8 cellular contexts compared by ENCODE assay signal in the genomic region with DNA sequence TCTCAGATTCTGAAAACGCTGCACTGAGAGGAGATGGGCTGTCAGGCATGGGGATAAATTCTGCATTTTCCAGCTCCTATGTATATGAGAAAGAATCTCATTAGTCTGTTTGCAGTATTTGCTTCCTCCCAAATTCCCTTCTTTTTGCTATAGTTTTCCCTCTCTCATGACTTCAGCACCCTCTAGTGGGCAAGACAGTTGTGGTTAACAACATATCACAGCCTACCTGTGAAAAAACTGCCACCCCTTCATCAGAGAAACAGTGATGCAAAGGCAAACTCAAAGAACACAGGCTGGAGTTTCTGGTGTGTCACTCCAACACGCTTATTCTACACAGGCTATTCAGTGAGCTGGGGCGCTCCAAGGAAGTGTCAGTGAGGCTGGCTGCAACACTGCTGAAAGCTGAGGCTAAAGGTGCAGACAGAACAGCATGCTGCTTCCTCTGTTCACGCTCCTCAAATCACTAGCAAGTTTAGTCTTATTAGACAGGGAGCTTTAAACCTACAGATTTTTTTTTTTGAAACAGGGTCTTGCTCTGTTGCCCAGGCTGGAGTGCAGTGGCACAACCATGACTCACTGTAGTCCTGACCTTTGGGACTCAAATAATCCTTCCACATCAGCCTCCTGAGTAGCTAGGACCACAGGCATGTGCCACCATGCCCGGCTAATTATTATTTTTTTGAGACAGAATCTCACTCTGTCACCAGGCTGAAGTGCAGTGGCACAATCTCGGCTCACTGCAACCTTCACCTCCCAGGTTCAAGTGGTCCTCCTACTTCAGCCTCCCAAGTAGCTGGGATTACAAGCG. TPM values are rescaled to one million over a fixed set of nuclear protein-coding genes. Genes with fewer than 3 reads are reported as not detected.
A peak's percentile ranks its signal among the peaks of the same experiment; 100 is the strongest.
DNase-seq lines count a peak whose midpoint lies in the region; ATAC-seq and TF ChIP-seq lines count a peak whose summit lies in the region.

No MANE protein-coding gene starts in this region.

- no peak overlapping the region for H3K4me3 ChIP-seq in NB4 (ENCODE audit: low read depth, low read length)

- no peak overlapping the region for H3K4me3 Mint-ChIP-seq in activated CD4-positive, alpha-beta T cell treated with anti-CD3 and anti-CD28 coated beads for 36 hours
- H3K4me3 Mint-ChIP-seq in chondrocyte (ENCODE audit: unreplicated experiment): no peak overlapping the region
- no peak overlapping the region for H3K4me3 Mint-ChIP-seq in activated T-helper 2 cell treated with anti-CD3 and anti-CD28 coated beads, Interferon-gamma antibody, Interleukin-2, Interleukin-4, amounts not matched to agents 10 μg/mL and 5 μg/mL and 100 μg/mL, durations not matched to agents 14 hours and 24 hours and 36 hours (ENCODE audit: low read depth)

- POLR2A ChIA-PET in activated CD4-positive, alpha-beta T cell treated with anti-CD3 and anti-CD28 coated beads for 36 hours (lab: Charles Lee): no interaction called here

- H3K36me3 Mint-ChIP-seq in activated CD4-positive, alpha-beta T cell treated with anti-CD3 and anti-CD28 coated beads for 36 hours (ENCODE audit: low read depth): peaks cover 31% of the 10 kb centered on the region
- peaks cover 21% of the 10 kb centered on the region for H3K36me3 Mint-ChIP-seq in chondrocyte (ENCODE audit: low read depth)
- H3K36me3 Mint-ChIP-seq in activated T-helper 2 cell treated with anti-CD3 and anti-CD28 coated beads, Interferon-gamma antibody, Interleukin-2, Interleukin-4, amounts not matched to agents 10 μg/mL and 5 μg/mL and 100 μg/mL, durations not matched to agents 14 hours and 24 hours and 36 hours (ENCODE audit: low read depth): peaks cover 61% of the 10 kb centered on the region

- H3K4me1 Mint-ChIP-seq in activated CD4-positive, alpha-beta T cell treated with anti-CD3 and anti-CD28 coated beads for 36 hours: no peaks in the 10 kb centered on the region
- H3K4me1 Mint-ChIP-seq in chondrocyte (ENCODE audit: low read depth): peaks cover 2% of the 10 kb centered on the region
- H3K4me1 Mint-ChIP-seq in activated T-helper 2 cell treated with anti-CD3 and anti-CD28 coated beads, Interferon-gamma antibody, Interleukin-2, Interleukin-4, amounts not matched to agents 10 μg/mL and 5 μg/mL and 100 μg/mL, durations not matched to agents 14 hours and 24 hours and 36 hours (ENCODE audit: low read depth): no peaks in the 10 kb centered on the region

- no peak overlapping the region for H3K27ac Mint-ChIP-seq in activated CD4-positive, alpha-beta T cell treated with anti-CD3 and anti-CD28 coated beads for 36 hours
- H3K27ac Mint-ChIP-seq in chondrocyte (ENCODE audit: unreplicated experiment): no peak overlapping the region
- H3K27ac Mint-ChIP-seq in activated T-helper 2 cell treated with anti-CD3 and anti-CD28 coated beads, Interferon-gamma antibody, Interleukin-2, Interleukin-4, amounts not matched to agents 10 μg/mL and 5 μg/mL and 100 μg/mL, durations not matched to agents 14 hours and 24 hours and 36 hours: no peak overlapping the region

- peak; percentile 54 for DNase-seq in activated CD4-positive, alpha-beta T cell treated with anti-CD3 and anti-CD28 coated beads for 36 hours
- no peak for DNase-seq in activated CD4-positive, alpha-beta T cell treated with anti-CD3 and anti-CD28 coated beads for 1 hour
- peak; percentile 62 for DNase-seq in NB4 (ENCODE audit: low read depth)
- peak; percentile 11 to 57 for DNase-seq in SW 1271 (lab: John Stamatoyannopoulos, UW)
- no peak for DNase-seq in chondrocyte (ENCODE audit: low spot score)
- DNase-seq in left lobe of liver (ENCODE audit: low spot score): no peak
- DNase-seq in stromal cell of bone marrow (ENCODE audit: low read depth): peak; percentile 44
- DNase-seq in activated T-helper 2 cell treated with anti-CD3 and anti-CD28 coated beads, Interferon-gamma antibody, Interleukin-2, Interleukin-4, amounts not matched to agents 10 μg/mL and 5 μg/mL and 100 μg/mL, durations not matched to agents 14 hours and 24 hours and 36 hours (ENCODE audit: low spot score): no peak

- no peaks in the 10 kb centered on the region for H3K9me3 Mint-ChIP-seq in activated CD4-positive, alpha-beta T cell treated with anti-CD3 and anti-CD28 coated beads for 36 hours (ENCODE audit: low read depth)
- no peaks in the 10 kb centered on the region for H3K9me3 Mint-ChIP-seq in chondrocyte (ENCODE audit: low read depth)
- H3K9me3 Mint-ChIP-seq in activated T-helper 2 cell treated with anti-CD3 and anti-CD28 coated beads, Interferon-gamma antibody, Interleukin-2, Interleukin-4, amounts not matched to agents 10 μg/mL and 5 μg/mL and 100 μg/mL, durations not matched to agents 14 hours and 24 hours and 36 hours: no peaks in the 10 kb centered on the region

- CTCF ChIA-PET in activated CD4-positive, alpha-beta T cell treated with anti-CD3 and anti-CD28 coated beads for 36 hours (lab: Charles Lee): interaction anchor here (0.7 to 5.6 kb wide), 42 partner anchors 10 to 241 kb away, joined by 3 to 59 read pairs (median 4); partner anchors contain the start of gene ACYP1

- ATAC-seq in activated CD4-positive, alpha-beta T cell treated with anti-CD3 and anti-CD28 coated beads for 36 hours: peak; percentile 64
- ATAC-seq in left lobe of liver: peak; percentile 90

- intact Hi-C loops in activated CD4-positive, alpha-beta T cell treated with anti-CD3 and anti-CD28 coated beads for 36 hours (cut with DNase I, micrococcal nuclease): loop anchor here (1.0 to 2.0 kb wide), 4 partner anchors 142 to 227 kb away; no protein-coding TSS in a partner anchor
- intact Hi-C loops in activated T-helper 2 cell treated with anti-CD3 and anti-CD28 coated beads, Interferon-gamma antibody, Interleukin-2, Interleukin-4, amounts not matched to agents 10 μg/mL and 5 μg/mL and 100 μg/mL, durations not matched to agents 14 hours and 24 hours and 36 hours (cut with micrococcal nuclease): loop anchor here (1.0 kb wide), 2 partner anchors 143 to 227 kb away; no protein-coding TSS in a partner anchor

- no peak for TF ChIP-seq POLR2A in NB4 (IDR thresholded peaks at IDR 0.05; ENCODE audit: extremely low read depth, insufficient read length)

- no peaks in the 10 kb centered on the region for H3K27me3 Mint-ChIP-seq in activated CD4-positive, alpha-beta T cell treated with anti-CD3 and anti-CD28 coated beads for 36 hours
- no peaks in the 10 kb centered on the region for H3K27me3 Mint-ChIP-seq in chondrocyte (ENCODE audit: low read depth)
- no peaks in the 10 kb centered on the region for H3K27me3 Mint-ChIP-seq in activated T-helper 2 cell treated with anti-CD3 and anti-CD28 coated beads, Interferon-gamma antibody, Interleukin-2, Interleukin-4, amounts not matched to agents 10 μg/mL and 5 μg/mL and 100 μg/mL, durations not matched to agents 14 hours and 24 hours and 36 hours (ENCODE audit: low read depth)

- peak; percentile 69 for TF ChIP-seq CTCF in NB4 (IDR thresholded peaks at IDR 0.05; ENCODE audit: low read depth, low read length)
- TF ChIP-seq CTCF in chondrocyte (IDR thresholded peaks at IDR 0.05): peak; percentile 92

RNA-seq across cellular contexts. Expression of gene ZC2HC1C, which starts 19.3 kb away (rescaled TPM):
- 1 to 10 TPM; 1.2 to 1.3 TPM for total RNA-seq in activated CD4-positive, alpha-beta T cell treated with anti-CD3 and anti-CD28 coated beads for 36 hours
- 0.31 to 0.62 TPM (median 0.48 TPM) in 3 replicates for total RNA-seq in chondrocyte
- total RNA-seq in left lobe of liver: 2.0 TPM
- total RNA-seq in activated T-helper 2 cell treated with anti-CD3 and anti-CD28 coated beads, Interferon-gamma antibody, Interleukin-2, Interleukin-4, amounts not matched to agents 10 μg/mL and 5 μg/mL and 100 μg/mL, durations not matched to agents 14 hours and 24 hours and 36 hours: 0.94 and 1.5 TPM in 2 replicates

RNA-seq across cellular contexts. Expression of gene ACYP1, which starts 24.9 kb away (rescaled TPM):
- 10 to 100 TPM; 37.0 to 40.2 TPM for total RNA-seq in activated CD4-positive, alpha-beta T cell treated with anti-CD3 and anti-CD28 coated beads for 36 hours
- total RNA-seq in chondrocyte (4.2 to 11.7 TPM (median 6.8 TPM) in 3 replicates), left lobe of liver (3.2 TPM)
- total RNA-seq in activated T-helper 2 cell treated with anti-CD3 and anti-CD28 coated beads, Interferon-gamma antibody, Interleukin-2, Interleukin-4, amounts not matched to agents 10 μg/mL and 5 μg/mL and 100 μg/mL, durations not matched to agents 14 hours and 24 hours and 36 hours: 42.8 and 43.5 TPM in 2 replicates

RNA-seq across cellular contexts. Expression of gene MLH3, which starts 37.5 kb away (rescaled TPM):
- total RNA-seq in activated CD4-positive, alpha-beta T cell treated with anti-CD3 and anti-CD28 coated beads for 36 hours: 10 to 100 TPM; 28.1 to 30.8 TPM
- total RNA-seq in chondrocyte: 18.7 to 21.3 TPM (median 21.2 TPM) in 3 replicates
- total RNA-seq in left lobe of liver: 10.4 TPM
- 28.2 and 28.3 TPM in 2 replicates for total RNA-seq in activated T-helper 2 cell treated with anti-CD3 and anti-CD28 coated beads, Interferon-gamma antibody, Interleukin-2, Interleukin-4, amounts not matched to agents 10 μg/mL and 5 μg/mL and 100 μg/mL, durations not matched to agents 14 hours and 24 hours and 36 hours

RNA-seq across cellular contexts. Expression of gene NEK9, which starts 38.1 kb away (rescaled TPM):
- total RNA-seq in activated CD4-positive, alpha-beta T cell treated with anti-CD3 and anti-CD28 coated beads for 36 hours: 10 to 100 TPM; 45.2 to 58.7 TPM
- total RNA-seq in chondrocyte: 63.3 to 109 TPM (median 65.4 TPM) in 3 replicates
- 50.1 TPM for total RNA-seq in left lobe of liver
- total RNA-seq in activated T-helper 2 cell treated with anti-CD3 and anti-CD28 coated beads, Interferon-gamma antibody, Interleukin-2, Interleukin-4, amounts not matched to agents 10 μg/mL and 5 μg/mL and 100 μg/mL, durations not matched to agents 14 hours and 24 hours and 36 hours: 58.1 and 69.8 TPM in 2 replicates

Comparison
In these comparisons a context has a peak if more than half of its experiments do, and no peak if none do; other contexts are left out.
1. DNase-seq: peak in activated CD4-positive, alpha-beta T cell treated with anti-CD3 and anti-CD28 coated beads for 36 hours (single experiment), NB4 (single experiment), SW 1271 (2 of 2) and stromal cell of bone marrow (single experiment); none in activated CD4-positive, alpha-beta T cell treated with anti-CD3 and anti-CD28 coated beads for 1 hour (single experiment), chondrocyte (single experiment), left lobe of liver (single experiment) and activated T-helper 2 cell treated with anti-CD3 and anti-CD28 coated beads, Interferon-gamma antibody, Interleukin-2, Interleukin-4, amounts not matched to agents 10 μg/mL and 5 μg/mL and 100 μg/mL, durations not matched to agents 14 hours and 24 hours and 36 hours (single experiment).